ENCODE assay signal across 8 cellular contexts in genomic region chr3:14123308-14124222, GRCh38. TPM values are rescaled to one million over a fixed set of nuclear protein-coding genes. Genes with fewer than 3 reads are reported as not detected.
DNase-seq lines count a peak whose midpoint lies in the region; ATAC-seq and TF ChIP-seq lines count a peak whose summit lies in the region.

No MANE protein-coding gene starts in this region.

- CTCF ChIA-PET in HEK293 (lab: Yijun Ruan, JAX): interaction anchor here (0.7 to 2.9 kb wide), 2 partner anchors 227 to 232 kb away, joined by 4 to 13 read pairs; no protein-coding TSS in a partner anchor
- CTCF ChIA-PET in activated CD4-positive, alpha-beta memory T cell treated with anti-CD3 and anti-CD28 coated beads for 36 hours (lab: Charles Lee): interaction anchor here (0.7 to 3.5 kb wide), 7 partner anchors 9 to 476 kb away, joined by 3 to 21 read pairs (median 6); partner anchors contain the start of genes LSM3, WNT7A and XPC

- H3K27ac Mint-ChIP-seq in activated CD4-positive, alpha-beta memory T cell treated with anti-CD3 and anti-CD28 coated beads for 36 hours: peak overlapping the region; percentile 81

- no CpG with 5 or more reads among the region's 15 CpGs for WGBS in iPS DF 6.9 (ENCODE audit: insufficient coverage, insufficient read length)
- WGBS in smooth muscle cell (ENCODE audit: low lambda C conversion rate): 56% methylated on average over 15 of the region's 15 CpGs

- peaks cover 2 to 54% of the 10 kb centered on the region in 2 experiments; a peak in 2 of 3 replicates for H3K36me3 ChIP-seq in HEK293 (ENCODE audit: control insufficient read depth in 2 of 2, insufficient read depth in 1 of 2, low read length in 2 of 2)
- no peaks in the 10 kb centered on the region for H3K36me3 ChIP-seq in iPS DF 6.9 (ENCODE audit: control insufficient read depth, insufficient read depth, low read length)
- no peaks in the 10 kb centered on the region for H3K36me3 ChIP-seq in smooth muscle cell (ENCODE audit: low read depth)

- H3K36me3 Mint-ChIP-seq in activated CD4-positive, alpha-beta memory T cell treated with anti-CD3 and anti-CD28 coated beads for 36 hours: peaks cover 28% of the 10 kb centered on the region

- peak overlapping the region; percentile 96 for H2AFZ ChIP-seq in smooth muscle cell (ENCODE audit: low read depth)

- ATAC-seq in HG02763 (IDR thresholded peaks at IDR 0.05; ENCODE audit: unreplicated experiment): no peak

- intact Hi-C loops in activated CD4-positive, alpha-beta memory T cell treated with anti-CD3 and anti-CD28 coated beads for 36 hours (cut with micrococcal nuclease): loop anchor here (1.0 kb wide), 4 partner anchors 21 to 528 kb away; partner anchors contain the start of genes CCDC174, LSM3 and XPC

- DNase-seq in activated CD4-positive, alpha-beta memory T cell treated with anti-CD3 and anti-CD28 coated beads for 36 hours: no peak
- DNase-seq in iPS DF 6.9 (ENCODE audit: low read depth, low spot score) (no peak), smooth muscle cell (lab: John Stamatoyannopoulos, UW; ENCODE audit: unreplicated experiment) (no peak), NCI-H2227 treated with DMSO at 0.1 percent for 48 hours (lab: John Stamatoyannopoulos, UW) (no peak), ecto neural progenitor cell (ENCODE audit: low spot score) (no peak), SW480 (ENCODE audit: low spot score) (no peak)

- TF ChIP-seq CTCF in HEK293 (tag by site-specific recombination; IDR thresholded peaks at IDR 0.05) (no peak), smooth muscle cell (IDR thresholded peaks at IDR 0.05; ENCODE audit: borderline replicate concordance, insufficient read depth, poor library complexity, severe bottlenecking) (no peak)

- H3K9ac ChIP-seq in smooth muscle cell (ENCODE audit: low read depth): no peak overlapping the region

- peak overlapping the region; percentile 73; the same call in 1 of the 2 replicates for H3K27ac ChIP-seq in HEK293 (ENCODE audit: extremely low read depth, low read depth, low read length)
- no peak overlapping the region for H3K27ac ChIP-seq in iPS DF 6.9 (ENCODE audit: low read length)
- no peak overlapping the region for H3K27ac ChIP-seq in smooth muscle cell (ENCODE audit: low read depth)

- peaks cover 27% of the 10 kb centered on the region for H4K20me1 ChIP-seq in smooth muscle cell (ENCODE audit: low read depth)

- peak overlapping the region; percentile 97 for H3K4me2 ChIP-seq in smooth muscle cell

- H3K4me1 ChIP-seq in HEK293 (ENCODE audit: control insufficient read depth, insufficient read depth, low read length) (peaks cover 4% of the 10 kb centered on the region), iPS DF 6.9 (ENCODE audit: control insufficient read depth, insufficient read depth, low read length) (peaks cover 2% of the 10 kb centered on the region), smooth muscle cell (ENCODE audit: low read depth) (peaks cover 16% of the 10 kb centered on the region)

- H3K27me3 ChIP-seq in iPS DF 6.9 (ENCODE audit: control insufficient read depth, insufficient read depth, low read length) (no peaks in the 10 kb centered on the region), smooth muscle cell (ENCODE audit: low read depth) (no peaks in the 10 kb centered on the region)

- H3K9me3 ChIP-seq in HEK293 (ENCODE audit: control insufficient read depth, insufficient read depth, low read depth, low read length) (no peaks in the 10 kb centered on the region), iPS DF 6.9 (ENCODE audit: control insufficient read depth, insufficient read depth, low read length) (no peaks in the 10 kb centered on the region), smooth muscle cell (replicated peaks; ENCODE audit: low read depth) (no peaks in the 10 kb centered on the region)

- peaks cover 47% of the 10 kb centered on the region for H3K4me1 Mint-ChIP-seq in activated CD4-positive, alpha-beta memory T cell treated with anti-CD3 and anti-CD28 coated beads for 36 hours (ENCODE audit: low read depth)

- peak overlapping the region; percentile 86 for H3K4me3 Mint-ChIP-seq in activated CD4-positive, alpha-beta memory T cell treated with anti-CD3 and anti-CD28 coated beads for 36 hours

- H3F3A ChIP-seq in smooth muscle cell (ENCODE audit: low read depth): peaks cover 15% of the 10 kb centered on the region

- H3K4me3 ChIP-seq in HEK293 (ENCODE audit: low read depth, low read length) (peak overlapping the region; percentile 73), iPS DF 6.9 (ENCODE audit: low read length) (peak overlapping the region; percentile 83; the same call in 1 of the 2 replicates), smooth muscle cell (peak overlapping the region; percentile 82)

- POLR2A ChIA-PET in HEK293 (lab: Yijun Ruan, JAX): interaction anchor here (0.5 to 1.6 kb wide), 2 partner anchors 55 to 227 kb away, joined by 3 to 9 read pairs; partner anchors contain the start of genes LSM3 and XPC
- POLR2A ChIA-PET in activated CD4-positive, alpha-beta memory T cell treated with anti-CD3 and anti-CD28 coated beads for 36 hours (lab: Charles Lee): interaction anchor here (0.7 to 4.8 kb wide), 4 partner anchors 8 to 308 kb away, joined by 3 to 52 read pairs (median 26); partner anchors contain the start of genes LSM3 and XPC

- no peaks in the 10 kb centered on the region for H3K9me3 Mint-ChIP-seq in activated CD4-positive, alpha-beta memory T cell treated with anti-CD3 and anti-CD28 coated beads for 36 hours

- H3K27me3 Mint-ChIP-seq in activated CD4-positive, alpha-beta memory T cell treated with anti-CD3 and anti-CD28 coated beads for 36 hours: no peaks in the 10 kb centered on the region

- peaks cover 35% of the 10 kb centered on the region for H3K79me2 ChIP-seq in smooth muscle cell (ENCODE audit: low read depth)

TF ChIP-seq in HEK293, 187 proteins besides CTCF, POLR2A, EP300 and RAD21:
- TF ChIP-seq SCRT2 (tag by site-specific recombination; IDR thresholded peaks at IDR 0.05): peak; percentile 54; the same call in 1 of the 2 replicates
- 0 out of 2 replicates have a peak, but pooled peaks have one; percentile 39 for TF ChIP-seq ZNF449 (tag by site-specific recombination; IDR thresholded peaks at IDR 0.05)
- TF ChIP-seq SCRT1 (tag by site-specific recombination; IDR thresholded peaks at IDR 0.05; ENCODE audit: borderline replicate concordance): peak; percentile 54; the same call in 1 of the 2 replicates
- TF ChIP-seq ZNF132 (tag by site-specific recombination; IDR thresholded peaks at IDR 0.05; ENCODE audit: borderline replicate concordance): no peak
- no peak for TF ChIP-seq ZNF133 (tag by site-specific recombination; IDR thresholded peaks at IDR 0.05)
- no peak for TF ChIP-seq ZSCAN30 (tag by site-specific recombination; IDR thresholded peaks at IDR 0.05)
- TF ChIP-seq PRDM6 (tag by site-specific recombination; IDR thresholded peaks at IDR 0.05): no peak

RNA-seq across cellular contexts. Expression of gene CHCHD4, which starts 1.1 kb away (rescaled TPM):
- 10 to 100 TPM; 17.5 to 19.2 TPM for total RNA-seq in activated CD4-positive, alpha-beta memory T cell treated with anti-CD3 and anti-CD28 coated beads for 36 hours
- total RNA-seq in smooth muscle cell: 8.7 and 11.2 TPM in 2 replicates
- 9.5 and 12.0 TPM in 2 replicates for polyA plus RNA-seq in smooth muscle cell

RNA-seq across cellular contexts. Expression of gene TMEM43, which starts 1.3 kb away (rescaled TPM):
- 10 to 100 TPM; 31.0 to 32.4 TPM for total RNA-seq in activated CD4-positive, alpha-beta memory T cell treated with anti-CD3 and anti-CD28 coated beads for 36 hours
- total RNA-seq in smooth muscle cell: 76.8 and 81.1 TPM in 2 replicates
- polyA plus RNA-seq in smooth muscle cell: 59.0 and 60.1 TPM in 2 replicates

RNA-seq across cellular contexts. Expression of gene XPC, which starts 54.8 kb away (rescaled TPM):
- total RNA-seq in activated CD4-positive, alpha-beta memory T cell treated with anti-CD3 and anti-CD28 coated beads for 36 hours: 10 to 100 TPM; 27.8 to 31.6 TPM
- total RNA-seq in smooth muscle cell: 20.9 and 31.1 TPM in 2 replicates
- 23.8 and 28.1 TPM in 2 replicates for polyA plus RNA-seq in smooth muscle cell

RNA-seq across cellular contexts. Expression of gene LSM3, which starts 55.1 kb away (rescaled TPM):
- total RNA-seq in activated CD4-positive, alpha-beta memory T cell treated with anti-CD3 and anti-CD28 coated beads for 36 hours: 10 to 100 TPM; 22.1 to 22.9 TPM
- 18.3 and 22.6 TPM in 2 replicates for total RNA-seq in smooth muscle cell
- polyA plus RNA-seq in smooth muscle cell: 31.0 and 31.9 TPM in 2 replicates
